Comparison of ENCODE assay signal across 10 cellular contexts in genomic region chr7:155372782-155373358, GRCh38.
DNase-seq lines count a peak whose midpoint lies in the region; ATAC-seq and TF ChIP-seq lines count a peak whose summit lies in the region.
"Had no signal": no experiment of that assay in that cellular context is flagged by ENCODE, and none has a peak within 500 bp of the region (broad histone marks: within the 10 kb centered on the region; RNA-seq: fewer than 3 reads in every experiment).

No MANE protein-coding gene starts in this region.

- peak overlapping the region; percentile 48 for H3K4me3 Mint-ChIP-seq in CD4-positive, alpha-beta T cell
- peak overlapping the region; percentile 67 to 79 for H3K4me3 Mint-ChIP-seq in effector memory CD8-positive, alpha-beta T cell

- H3K36me3 ChIP-seq in parathyroid adenoma (ENCODE audit: control insufficient read depth, insufficient read depth, low read length): no peaks in the 10 kb centered on the region

- H3K27ac ChIP-seq in CD4-positive, alpha-beta T cell (ENCODE audit: low read depth, low read length): no peak overlapping the region
- H3K27ac ChIP-seq in parathyroid adenoma: no peak overlapping the region

- no peak overlapping the region for H3K9ac ChIP-seq in parathyroid adenoma

- DNase-seq in CD4-positive, alpha-beta T cell: no peak
- DNase-seq in effector memory CD8-positive, alpha-beta T cell: no peak
- DNase-seq in SIG-M5 (lab: John Stamatoyannopoulos, UW) (no peak), amniotic stem cell (lab: John Stamatoyannopoulos, UW) (no peak), SKM-1 (lab: John Stamatoyannopoulos, UW; ENCODE audit: unreplicated experiment) (no peak), hepatic stellate cell (ENCODE audit: low spot score) (no peak)
- DNase-seq: NCI-H2171 had no signal

- H3K9me3 Mint-ChIP-seq in CD4-positive, alpha-beta T cell: no peaks in the 10 kb centered on the region
- H3K9me3 Mint-ChIP-seq in effector memory CD8-positive, alpha-beta T cell: no peaks in the 10 kb centered on the region
- H3K9me3 Mint-ChIP-seq: neural crest cell had no signal

- TF ChIP-seq CTCF in CD4-positive, alpha-beta T cell (IDR thresholded peaks at IDR 0.05): no peak
- TF ChIP-seq CTCF in parathyroid adenoma (IDR thresholded peaks at IDR 0.05): no peak

- H3K36me3 Mint-ChIP-seq in CD4-positive, alpha-beta T cell (ENCODE audit: low read depth): no peaks in the 10 kb centered on the region
- no peaks in the 10 kb centered on the region for H3K36me3 Mint-ChIP-seq in effector memory CD8-positive, alpha-beta T cell (ENCODE audit: insufficient read depth)

- H3K27me3 Mint-ChIP-seq in CD4-positive, alpha-beta T cell: peaks cover 83% of the 10 kb centered on the region
- H3K27me3 Mint-ChIP-seq in effector memory CD8-positive, alpha-beta T cell: peaks cover 82 to 93% of the 10 kb centered on the region in 2 donors

- H3K4me2 ChIP-seq in parathyroid adenoma (ENCODE audit: low read length): peak overlapping the region; percentile 14

- H3K4me3 ChIP-seq in parathyroid adenoma (ENCODE audit: low read depth, low read length): no peak overlapping the region

- H3K9me3 ChIP-seq in CD4-positive, alpha-beta T cell (ENCODE audit: control insufficient read depth, low read length): no peaks in the 10 kb centered on the region
- no peaks in the 10 kb centered on the region for H3K9me3 ChIP-seq in parathyroid adenoma (ENCODE audit: control insufficient read depth, low read length)

- H3K4me1 Mint-ChIP-seq in CD4-positive, alpha-beta T cell (ENCODE audit: low read depth): peaks cover 33% of the 10 kb centered on the region
- H3K4me1 Mint-ChIP-seq in effector memory CD8-positive, alpha-beta T cell (ENCODE audit: low read depth in 2 of 2): peaks cover 23 to 30% of the 10 kb centered on the region in 2 donors

- peaks cover 5% of the 10 kb centered on the region for H3K4me1 ChIP-seq in parathyroid adenoma

- H3K27ac Mint-ChIP-seq in CD4-positive, alpha-beta T cell: no peak overlapping the region
- no peak overlapping the region for H3K27ac Mint-ChIP-seq in effector memory CD8-positive, alpha-beta T cell

- ATAC-seq in CD4-positive, alpha-beta T cell (ENCODE audit: poor library complexity): no peak
- peak; percentile 10 for ATAC-seq in HG02642 (IDR thresholded peaks at IDR 0.05; ENCODE audit: poor library complexity, unreplicated experiment)
- no peak for ATAC-seq in effector memory CD8-positive, alpha-beta T cell (replicated peaks)

- intact Hi-C loops in CD4-positive, alpha-beta T cell (cut with DNase I, micrococcal nuclease): loop anchor here in 1 of 2 experiments (10.0 kb wide), 1 partner anchor 132 kb away; no protein-coding TSS in a partner anchor

- POLR2A ChIA-PET in CD4-positive, alpha-beta T cell (lab: Charles Lee): no interaction called here

- H3K27me3 ChIP-seq in CD4-positive, alpha-beta T cell (ENCODE audit: control insufficient read depth, insufficient read depth, low read length): peaks cover 77% of the 10 kb centered on the region
- H3K27me3 ChIP-seq in parathyroid adenoma (ENCODE audit: control insufficient read depth, insufficient read depth, low read length): peaks cover 23% of the 10 kb centered on the region

- CTCF ChIA-PET in CD4-positive, alpha-beta T cell (lab: Charles Lee): no interaction called here

- no peak overlapping the region for H2AFZ ChIP-seq in parathyroid adenoma

- no peaks in the 10 kb centered on the region for H3K79me2 ChIP-seq in parathyroid adenoma
